ENCODE assay signal across 8 cellular contexts in the genomic region with DNA sequence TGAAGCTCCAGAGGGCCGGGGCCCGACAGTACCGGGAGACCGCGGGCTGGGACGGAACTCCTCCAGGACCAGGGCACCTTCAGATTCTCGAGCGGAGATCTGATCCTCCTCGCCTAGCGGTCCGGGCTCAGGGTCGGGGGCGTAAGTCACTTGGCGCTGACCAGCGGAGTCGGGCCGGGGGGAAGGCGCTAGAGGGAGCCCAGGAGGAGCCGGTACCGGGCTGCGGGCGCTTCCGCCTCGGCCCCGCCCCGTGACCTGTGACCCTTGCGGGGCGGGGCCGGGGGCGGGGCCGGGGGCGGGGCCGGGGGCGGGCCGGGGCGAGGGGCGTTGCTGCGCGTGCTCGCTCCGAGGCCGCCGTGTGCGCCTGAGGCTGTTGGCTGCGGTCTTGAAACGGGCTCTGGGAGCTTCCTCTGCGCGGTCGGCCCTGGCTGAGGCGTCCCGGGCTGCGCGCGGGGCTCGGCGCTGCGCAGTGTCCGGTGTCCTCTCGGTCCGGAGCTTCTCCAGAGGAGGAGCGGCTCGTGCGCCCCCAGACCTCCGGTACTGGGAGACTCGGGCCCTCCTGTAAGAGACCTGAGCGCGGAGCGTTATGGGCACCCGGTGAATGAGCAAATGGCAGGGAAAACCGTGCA. TPM values are rescaled to one million over a fixed set of nuclear protein-coding genes. Genes with fewer than 3 reads are reported as not detected.
DNase-seq lines count a peak whose midpoint lies in the region; ATAC-seq and TF ChIP-seq lines count a peak whose summit lies in the region.

A gene (minus strand): TSS at position 239 of the 629 bp plus-strand sequence. CDS start 373 bp downstream, outside the sequence.

- ATAC-seq in GM21737 (IDR thresholded peaks at IDR 0.05; ENCODE audit: unreplicated experiment), result peak; percentile 55
- peak; percentile 89 to 95 (median 92) for ATAC-seq in heart right ventricle
- ATAC-seq in upper lobe of left lung (ENCODE audit: low FRiP score in 2 of 2), result peak; percentile 91 to 97

- H3K9me3 ChIP-seq in adipocyte (ENCODE audit: control insufficient read depth, low read length), result no peaks in the 10 kb centered on the region
- H3K9me3 ChIP-seq in heart right ventricle, result no peaks in the 10 kb centered on the region
- no peaks in the 10 kb centered on the region for H3K9me3 ChIP-seq in upper lobe of left lung

- no peak for TF ChIP-seq EP300 in upper lobe of left lung (IDR thresholded peaks at IDR 0.05)

- WGBS in heart right ventricle, 2 donors, result 0 to 1% methylated on average over 56 to 70 of the region's 70 CpGs
- 0% methylated on average over 15 of the region's 70 CpGs; no CpG with 5 or more reads in 1 of the 2 donors for WGBS in upper lobe of left lung, 2 donors

- H3K4me1 ChIP-seq in adipocyte (ENCODE audit: control insufficient read depth, insufficient read depth, low read length), result peaks cover 15% of the 10 kb centered on the region
- H3K4me1 ChIP-seq in heart right ventricle, result peaks cover 7 to 34% (median 24%) of the 10 kb centered on the region in 9 donors
- peaks cover 8 to 23% (median 17%) of the 10 kb centered on the region in 4 donors for H3K4me1 ChIP-seq in upper lobe of left lung

- peak within 1 kb of the TSS; percentile 93 for H3K4me3 ChIP-seq in adipocyte (ENCODE audit: low read length)
- H3K4me3 ChIP-seq in heart right ventricle, result peak within 1 kb of the TSS; percentile 41 to 95 (median 82)
- peak within 1 kb of the TSS; percentile 57 to 92 (median 79) for H3K4me3 ChIP-seq in upper lobe of left lung

- intact Hi-C loops in heart right ventricle (cut with DNase I) (loop anchor here in 6 of 10 donors (1.0 to 5.0 kb wide), 7 partner anchors 44 to 84 kb away; a partner anchor contains a TSS), posterior vena cava (cut with DNase I) (no loop called here)

- H3K27ac ChIP-seq in heart right ventricle (peak within 1 kb of the TSS; percentile 69 to 93 (median 86)), upper lobe of left lung (peak within 1 kb of the TSS; percentile 77 to 90 (median 88))

- H3K27me3 ChIP-seq in adipocyte (replicated peaks; ENCODE audit: control insufficient read depth, insufficient read depth, low read length) (no peaks in the 10 kb centered on the region), heart right ventricle (no peaks in the 10 kb centered on the region), upper lobe of left lung (no peaks in the 10 kb centered on the region)

- TF ChIP-seq CTCF in LNCAP (IDR thresholded peaks at IDR 0.05) (peak; percentile 57), heart right ventricle (IDR thresholded peaks at IDR 0.05) (peak in 8 of 9 donors; percentile 14 to 72 (median 44)), upper lobe of left lung (IDR thresholded peaks at IDR 0.05) (peak in 4 of 6 experiments; percentile 39 to 55 (median 48))

- H3K9ac ChIP-seq in adipocyte (ENCODE audit: low read length), result peak within 1 kb of the TSS; percentile 92

- H3K36me3 ChIP-seq in adipocyte (ENCODE audit: control insufficient read depth, insufficient read depth, low read length, severe bottlenecking), result peaks cover 3% of the 10 kb centered on the region
- peaks cover 0 to 18% (median 0%) of the 10 kb centered on the region in 9 donors for H3K36me3 ChIP-seq in heart right ventricle
- H3K36me3 ChIP-seq in upper lobe of left lung, result peaks cover 0 to 23% (median 6%) of the 10 kb centered on the region in 4 donors

- peak in 2 of 4 donors; percentile 24 to 71 for TF ChIP-seq POLR2A in upper lobe of left lung (IDR thresholded peaks at IDR 0.05)

- DNase-seq in Daoy (ENCODE audit: low read depth) (peak; percentile 92), SW480 (ENCODE audit: low spot score) (peak; percentile 77), adipocyte (ENCODE audit: low read depth) (peak; percentile 95), heart right ventricle (peak; percentile 85 to 86), posterior vena cava (ENCODE audit: low spot score) (peak; percentile 94), upper lobe of left lung (peak; percentile 87 to 95)

RNA-seq across cellular contexts. Expression of the gene that starts here (rescaled TPM):
- total RNA-seq in Daoy (2014; rRNA removed; shearing (Covaris generic)), result 12.5 and 16.0 TPM in 2 replicates
- total RNA-seq in heart right ventricle, result 10 to 100 TPM; 19.6 to 33.3 (median 26.0) TPM
- 10 to 100 TPM; 17.5 to 62.3 TPM for polyA plus RNA-seq in heart right ventricle
- total RNA-seq in posterior vena cava, result 10 to 100 TPM; 21.8 to 29.4 TPM
- 10 to 100 TPM; 29.8 to 99.0 (median 59.2) TPM for total RNA-seq in upper lobe of left lung

Comparison
In these comparisons a context has a peak if more than half of its experiments do, and no peak if none do; other contexts are left out.
1. Peak in every context shown above with its lines: DNase-seq, ATAC-seq, H3K4me3 ChIP-seq and H3K27ac ChIP-seq.
2. intact Hi-C loops: an anchor here in heart right ventricle (1.0 to 5.0 kb wide); none called in posterior vena cava.